In the genomic region with DNA sequence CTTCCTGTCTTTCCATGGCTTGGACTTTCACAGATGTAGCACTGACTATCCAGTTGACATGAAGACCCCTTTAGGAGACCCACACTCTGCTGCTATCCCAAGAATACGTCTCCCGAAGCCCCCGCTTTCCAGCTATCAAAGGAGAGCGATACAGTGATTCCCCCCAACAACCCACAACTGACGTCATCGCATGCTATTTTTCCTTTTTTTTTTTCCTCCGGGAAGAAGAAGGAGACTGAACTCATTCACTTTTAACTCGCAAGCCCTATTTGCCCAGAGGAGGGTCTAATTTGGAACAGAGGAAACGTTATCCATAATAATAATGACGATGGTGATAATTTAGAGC, we compare ENCODE assay signal across 8 cellular contexts. TPM values are rescaled to one million over a fixed set of nuclear protein-coding genes. Genes with fewer than 3 reads are reported as not detected.
DNase-seq lines count a peak whose midpoint lies in the region; ATAC-seq and TF ChIP-seq lines count a peak whose summit lies in the region.

No MANE protein-coding gene starts in this region.

- H3K27ac ChIP-seq in SJCRH30 (peak overlapping the region; percentile 41), WERI-Rb-1 (no peak overlapping the region)

- no peak for ATAC-seq in omental fat pad (ENCODE audit: low FRiP score)

- no peaks in the 10 kb centered on the region for H3K9me3 ChIP-seq in SJCRH30 (replicated peaks)
- H3K9me3 ChIP-seq in WERI-Rb-1 (ENCODE audit: severe bottlenecking), result no peaks in the 10 kb centered on the region

- no peaks in the 10 kb centered on the region for H3K27me3 Mint-ChIP-seq in osteocyte (ENCODE audit: unreplicated experiment)

- H3K4me1 ChIP-seq in SJCRH30, result peaks cover 17% of the 10 kb centered on the region

- H3K4me3 ChIP-seq in SJCRH30 (peak overlapping the region; percentile 69), fibroblast of the aortic adventitia (ENCODE audit: low read depth, low read length) (peak overlapping the region; percentile 89), WERI-Rb-1 (ENCODE audit: low read depth, low read length) (no peak overlapping the region)

- H3K27ac Mint-ChIP-seq in osteocyte (ENCODE audit: unreplicated experiment), result peak overlapping the region; percentile 97

- peak overlapping the region; percentile 89 for H3K4me3 Mint-ChIP-seq in osteocyte (ENCODE audit: unreplicated experiment)

- H3K9me3 Mint-ChIP-seq in osteocyte (ENCODE audit: unreplicated experiment), result no peaks in the 10 kb centered on the region

- no peaks in the 10 kb centered on the region for H3K36me3 ChIP-seq in SJCRH30
- no peaks in the 10 kb centered on the region for H3K36me3 ChIP-seq in WERI-Rb-1

- no peaks in the 10 kb centered on the region for H3K27me3 ChIP-seq in SJCRH30
- H3K27me3 ChIP-seq in WERI-Rb-1 (ENCODE audit: insufficient read depth, low read depth, severe bottlenecking), result peaks cover 10% of the 10 kb centered on the region

- H3K4me1 Mint-ChIP-seq in osteocyte (ENCODE audit: unreplicated experiment), result peaks cover 79% of the 10 kb centered on the region

- peaks cover 28% of the 10 kb centered on the region for H3K36me3 Mint-ChIP-seq in osteocyte (ENCODE audit: unreplicated experiment)

- TF ChIP-seq CTCF in fibroblast of the aortic adventitia (IDR thresholded peaks at IDR 0.05; ENCODE audit: insufficient read depth, low read length) (no peak), osteocyte (IDR thresholded peaks at IDR 0.05) (no peak), WERI-Rb-1 (IDR thresholded peaks at IDR 0.05; ENCODE audit: low read depth, low read length) (no peak), omental fat pad (IDR thresholded peaks at IDR 0.05) (no peak)

- DNase-seq in AG20443 (ENCODE audit: low spot score) (peak; percentile 35), SJCRH30 (peak; percentile 18 to 69), fibroblast of the aortic adventitia (ENCODE audit: low read depth) (peak; percentile 82), osteocyte (ENCODE audit: extremely low spot score, unreplicated experiment) (no peak), amygdala (lab: John Stamatoyannopoulos, UW) (no peak), WERI-Rb-1 (no peak), omental fat pad (ENCODE audit: low spot score) (no peak)
- DNase-seq in stimulated activated CD4-positive, alpha-beta T cell treated with anti-CD3 and anti-CD28 coated beads, Interleukin-4, amount 100 ng/mL, for 4 hours, result no peak

RNA-seq across cellular contexts. Expression of a gene that starts 2.1 kb away (rescaled TPM):
- total RNA-seq in SJCRH30 (2014; rRNA removed; shearing (Covaris generic)), result 2.5 and 2.8 TPM in 2 replicates
- total RNA-seq in fibroblast of the aortic adventitia (ENCODE audit: low replicate concordance), result 12.3 and 80.5 TPM in 2 replicates
- total RNA-seq in osteocyte, result 214 and 229 TPM in 2 replicates
- total RNA-seq in omental fat pad, result 10 to 100 TPM in 3 of 4 donors, 1 to 10 TPM in 1; 9.6 to 35.3 (median 14.9) TPM

Comparison
In these comparisons a context has a peak if more than half of its experiments do, and no peak if none do; other contexts are left out.
1. DNase-seq: peak in AG20443 (single experiment), SJCRH30 (2 of 2) and fibroblast of the aortic adventitia (single experiment); none in osteocyte (single experiment), amygdala (0 of 56), WERI-Rb-1 (single experiment), omental fat pad (single experiment) and stimulated activated CD4-positive, alpha-beta T cell treated with anti-CD3 and anti-CD28 coated beads, Interleukin-4, amount 100 ng/mL, for 4 hours (0 of 2).